Comparison of ENCODE assay signal across 15 cellular contexts in genomic region chr11:1442163-1442562, GRCh38. TPM values are rescaled to one million over a fixed set of nuclear protein-coding genes. Genes with fewer than 3 reads are reported as not detected.
A peak's percentile ranks its signal among the peaks of the same experiment; 100 is the strongest.
DNase-seq lines count a peak whose midpoint lies in the region; TF ChIP-seq lines count a peak whose summit lies in the region.
"Had no signal": no experiment of that assay in that cellular context is flagged by ENCODE, and none has a peak within 500 bp of the region (broad histone marks: within the 10 kb centered on the region; RNA-seq: fewer than 3 reads in every experiment).

No MANE protein-coding gene starts in this region.

- H3K4me1 Mint-ChIP-seq in H9 (peaks cover 0 to 3% of the 10 kb centered on the region in 2 experiments; a peak in 1 of 4 replicates), nephron progenitor cell (no peaks in the 10 kb centered on the region)
- H3K4me1 Mint-ChIP-seq: CD4-positive, alpha-beta memory T cell had no signal

- no peak overlapping the region for H2BK120ac ChIP-seq in H9 (ENCODE audit: low read depth, low read length, poor library complexity, severe bottlenecking)

- no peak overlapping the region for H2AFZ ChIP-seq in H9 (ENCODE audit: low read length)
- H2AFZ ChIP-seq: PC-9 had no signal

- no peaks in the 10 kb centered on the region for H3K27me3 Mint-ChIP-seq in H9 (ENCODE audit: low read depth)
- H3K27me3 Mint-ChIP-seq in nephron progenitor cell (ENCODE audit: low read depth, poor library complexity) = no peaks in the 10 kb centered on the region

- H3K4me2 ChIP-seq in H9 (ENCODE audit: insufficient read depth, insufficient read length, low read length) = no peak overlapping the region
- H3K4me2 ChIP-seq: PC-9 had no signal

- H3K27ac ChIP-seq in H9 (ENCODE audit: insufficient read length, low read depth, low read length) = no peak overlapping the region
- no peak overlapping the region for H3K27ac ChIP-seq in Peyer's patch
- H3K27ac ChIP-seq: PC-9, thoracic aorta had no signal

- H2AK5ac ChIP-seq in H9 (ENCODE audit: insufficient read length, low read length) = no peak overlapping the region

- H4K5ac ChIP-seq in H9 (ENCODE audit: insufficient read length, low read depth, low read length) = no peak overlapping the region

- no peaks in the 10 kb centered on the region for H3K4me1 ChIP-seq in H9 (ENCODE audit: insufficient read depth, low read length)
- no peaks in the 10 kb centered on the region for H3K4me1 ChIP-seq in Peyer's patch

- H3K23ac ChIP-seq in H9 (ENCODE audit: insufficient read length, low read depth, low read length) = no peak overlapping the region

- H3K23me2 ChIP-seq in H9 (ENCODE audit: insufficient read length, low read depth, low read length, poor library complexity, severe bottlenecking) = no peaks in the 10 kb centered on the region

- H4K20me1 ChIP-seq in H9 (ENCODE audit: control insufficient read depth, insufficient read depth, insufficient read length) = no peaks in the 10 kb centered on the region

- no peak for TF ChIP-seq POLR2A in Peyer's patch (IDR thresholded peaks at IDR 0.05)

- no peak overlapping the region for H3K4me3 Mint-ChIP-seq in H9
- no peak overlapping the region for H3K4me3 Mint-ChIP-seq in nephron progenitor cell
- H3K4me3 Mint-ChIP-seq: CD4-positive, alpha-beta memory T cell had no signal

- H3K27ac Mint-ChIP-seq in H9 (0 out of 7 replicates have a peak overlapping the region, but pooled peaks of 1 of the 3 experiments have one; percentile 85), nephron progenitor cell (no peak overlapping the region)
- H3K27ac Mint-ChIP-seq: CD4-positive, alpha-beta memory T cell had no signal

- H3K4me3 ChIP-seq in choroid plexus epithelial cell (ENCODE audit: low read depth, low read length) (no peak overlapping the region), Peyer's patch (no peak overlapping the region)
- H3K4me3 ChIP-seq: PC-9, thoracic aorta had no signal

- H2BK15ac ChIP-seq in H9 (ENCODE audit: low read depth, low read length) = no peak overlapping the region

- no peak for TF ChIP-seq CTCF in H9 (conservative IDR thresholded peaks at IDR 0.05)
- TF ChIP-seq CTCF in choroid plexus epithelial cell (conservative IDR thresholded peaks at IDR 0.05; ENCODE audit: low read depth, low read length) = no peak
- TF ChIP-seq CTCF in nephron progenitor cell (IDR thresholded peaks at IDR 0.05) = no peak
- TF ChIP-seq CTCF in Peyer's patch (IDR thresholded peaks at IDR 0.05) = no peak

- H3K56ac ChIP-seq in H9 (ENCODE audit: insufficient read length, low read depth, low read length) = no peak overlapping the region

- H4K8ac ChIP-seq in H9 (replicated peaks; ENCODE audit: insufficient read length, low read depth, low read length) = no peak overlapping the region

- H3K36me3 Mint-ChIP-seq in H9 (ENCODE audit: insufficient read depth in 1 of 3, low read depth in 3 of 3) (peaks cover 5 to 8% (median 5%) of the 10 kb centered on the region in 3 experiments; a peak in 6 of 7 replicates), nephron progenitor cell (ENCODE audit: low read depth) (no peaks in the 10 kb centered on the region)
- H3K36me3 Mint-ChIP-seq: CD4-positive, alpha-beta memory T cell had no signal

- no peak overlapping the region for H4K91ac ChIP-seq in H9 (ENCODE audit: insufficient read length, low read depth, low read length)

- no peak overlapping the region for H3K4ac ChIP-seq in H9 (ENCODE audit: low read depth, low read length)

- H3K27me3 ChIP-seq in H9 (ENCODE audit: insufficient read depth, low read length) = no peaks in the 10 kb centered on the region
- no peaks in the 10 kb centered on the region for H3K27me3 ChIP-seq in Peyer's patch

- H3K14ac ChIP-seq in H9 (ENCODE audit: insufficient read depth, low read length) = no peak overlapping the region

- H3K79me2 ChIP-seq in H9 (ENCODE audit: insufficient read depth, low read length) = no peaks in the 10 kb centered on the region

- no peaks in the 10 kb centered on the region for H3K36me3 ChIP-seq in Peyer's patch
- H3K36me3 ChIP-seq: thoracic aorta had no signal

- H3K9ac ChIP-seq in H9 (ENCODE audit: extremely low read depth, insufficient read length, low read length) = no peak overlapping the region

- H2BK12ac ChIP-seq in H9 (ENCODE audit: insufficient read length, low read depth, low read length) = no peak overlapping the region

- no peaks in the 10 kb centered on the region for H3K9me3 Mint-ChIP-seq in H9
- H3K9me3 Mint-ChIP-seq in nephron progenitor cell = no peaks in the 10 kb centered on the region

- H3K79me1 ChIP-seq in H9 (ENCODE audit: insufficient read depth, low read depth, low read length, poor library complexity, severe bottlenecking) = no peaks in the 10 kb centered on the region

- no peak overlapping the region for H2BK5ac ChIP-seq in H9 (ENCODE audit: insufficient read length, low read length)

- DNase-seq in COLO829 (ENCODE audit: low spot score) (peak; percentile 50), H9 (peak; percentile 74), choroid plexus epithelial cell (ENCODE audit: low read depth) (peak; percentile 11), nephron progenitor cell (peak; percentile 40), AML-193 (lab: John Stamatoyannopoulos, UW) (no peak), Peyer's patch (no peak), NCI-H1694 treated with DMSO at 0.1 percent for 48 hours (lab: John Stamatoyannopoulos, UW) (no peak)
- DNase-seq: activated CD4-positive, CD25-positive, alpha-beta regulatory T cell; activated naive CD4-positive, alpha-beta T cell treated with Interleukin-2 at 50 U/mL for 16 hours; CD4-positive, alpha-beta memory T cell; NCI-H446; PC-9; stimulated activated CD4-positive, alpha-beta T cell treated with anti-CD3 and anti-CD28 coated beads, Interleukin-2, amount 100 ng/mL, for 24 hours; SW 1271 had no signal

- no peak overlapping the region for H3K18ac ChIP-seq in H9 (ENCODE audit: insufficient read length, low read depth, low read length)

- no peak overlapping the region for H2BK20ac ChIP-seq in H9 (ENCODE audit: low read depth, low read length, poor library complexity, severe bottlenecking)

- no CpG with 5 or more reads among the region's 9 CpGs for WGBS in H9 (ENCODE audit: extremely low coverage, insufficient read length, low lambda C conversion rate)

- H3K9me3 ChIP-seq in H9 (ENCODE audit: control insufficient read depth, low read depth, low read length) = no peaks in the 10 kb centered on the region
- H3K9me3 ChIP-seq in Peyer's patch = no peaks in the 10 kb centered on the region
- H3K9me3 ChIP-seq: thoracic aorta had no signal

- H3T11ph ChIP-seq in H9 (ENCODE audit: low read length) = no peak overlapping the region

RNA-seq across cellular contexts. Expression of gene MOB2, which starts 44.4 kb away (rescaled TPM):
- 22.7 and 24.2 TPM in 2 replicates for total RNA-seq in H9 (2021)
- total RNA-seq in Peyer's patch = 10 to 100 TPM; 34.7 to 50.4 (median 40.5) TPM

RNA-seq across cellular contexts. Expression of gene BRSK2, which starts 52.4 kb away (rescaled TPM):
- total RNA-seq in H9 (2021) = 24.2 and 28.4 TPM in 2 replicates
- 1 to 10 TPM in 1 of 4 donors, under 1 TPM in 2, not detected in 1; 0.35 to 6.4 (median 0.40) TPM for total RNA-seq in Peyer's patch

Comparison
In these comparisons a context has a peak if more than half of its experiments do, and no peak if none do; other contexts are left out.
1. DNase-seq: peak in COLO829 (single experiment), H9 (single experiment), choroid plexus epithelial cell (single experiment) and nephron progenitor cell (single experiment); none in AML-193 (0 of 2), Peyer's patch (0 of 3) and NCI-H1694 treated with DMSO at 0.1 percent for 48 hours (single experiment).